22 cellular contexts compared by ENCODE assay signal in genomic region chr2:64177315-64177714, GRCh38. TPM values are rescaled to one million over a fixed set of nuclear protein-coding genes. Genes with fewer than 3 reads are reported as not detected.
DNase-seq lines count a peak whose midpoint lies in the region; ATAC-seq, FAIRE-seq and TF ChIP-seq lines count a peak whose summit lies in the region.
"Had no signal": no experiment of that assay in that cellular context is flagged by ENCODE, and none has a peak within 500 bp of the region (broad histone marks: within the 10 kb centered on the region; RNA-seq: fewer than 3 reads in every experiment).

No MANE protein-coding gene starts in this region.

- no peak overlapping the region for H2AFZ ChIP-seq in astrocyte (ENCODE audit: low read depth, low read length)

- no peak for TF ChIP-seq CTCF in astrocyte (IDR thresholded peaks at IDR 0.05; ENCODE audit: insufficient read depth, low read depth, low read length)

- H3K9me3 ChIP-seq in astrocyte (ENCODE audit: insufficient read depth, low read depth, low read length): no peaks in the 10 kb centered on the region
- H3K9me3 ChIP-seq: BE2C had no signal

- H3K9ac ChIP-seq in astrocyte (ENCODE audit: low read length): no peak overlapping the region

- no peaks in the 10 kb centered on the region for H3K36me3 ChIP-seq in astrocyte (ENCODE audit: insufficient read depth, low read length)
- H3K36me3 ChIP-seq: BE2C had no signal

- H3K79me2 ChIP-seq in astrocyte (ENCODE audit: insufficient read depth, low read length): no peaks in the 10 kb centered on the region

- no peak overlapping the region for H3K4me2 ChIP-seq in astrocyte (ENCODE audit: low read length)

- no peaks in the 10 kb centered on the region for H3K27me3 ChIP-seq in astrocyte (ENCODE audit: insufficient read depth, low read length)
- H3K27me3 ChIP-seq: BE2C had no signal

- peaks cover 4% of the 10 kb centered on the region for H3K4me1 Mint-ChIP-seq in astrocyte (ENCODE audit: low read depth, unreplicated experiment)
- no peaks in the 10 kb centered on the region for H3K4me1 Mint-ChIP-seq in activated T-helper 17 cell treated with anti-CD3 and anti-CD28 coated beads, Interleukin-2, amount 50 U/mL, for 72 hours

- no peaks in the 10 kb centered on the region for H3K4me1 ChIP-seq in astrocyte (ENCODE audit: insufficient read depth, low read length)
- H3K4me1 ChIP-seq: BE2C had no signal

- H3K27ac Mint-ChIP-seq in astrocyte (ENCODE audit: unreplicated experiment): no peak overlapping the region
- no peak overlapping the region for H3K27ac Mint-ChIP-seq in activated T-helper 17 cell treated with anti-CD3 and anti-CD28 coated beads, Interleukin-2, amount 50 U/mL, for 72 hours
- H3K27ac Mint-ChIP-seq: activated naive CD8-positive, alpha-beta T cell treated with anti-CD3 and anti-CD28 coated beads for 36 hours; activated T-cell treated with anti-CD3 and anti-CD28 coated beads, Interleukin-2, amount 50 U/mL, for 72 hours; HFFc6; T-helper 2 cell treated with Interferon-gamma antibody and Interleukin-4, amounts not matched to agents 5 μg/mL and 100 μg/mL, for 36 hours had no signal

- no peaks in the 10 kb centered on the region for H3K36me3 Mint-ChIP-seq in astrocyte (ENCODE audit: low read depth, unreplicated experiment)
- H3K36me3 Mint-ChIP-seq in activated T-helper 17 cell treated with anti-CD3 and anti-CD28 coated beads, Interleukin-2, amount 50 U/mL, for 72 hours (ENCODE audit: low read depth): no peaks in the 10 kb centered on the region
- H3K36me3 Mint-ChIP-seq: activated naive CD8-positive, alpha-beta T cell treated with anti-CD3 and anti-CD28 coated beads for 36 hours had no signal

- no peaks in the 10 kb centered on the region for H3K9me3 Mint-ChIP-seq in astrocyte (ENCODE audit: unreplicated experiment)
- no peaks in the 10 kb centered on the region for H3K9me3 Mint-ChIP-seq in activated T-helper 17 cell treated with anti-CD3 and anti-CD28 coated beads, Interleukin-2, amount 50 U/mL, for 72 hours
- H3K9me3 Mint-ChIP-seq: activated T-cell treated with anti-CD3 and anti-CD28 coated beads, Interleukin-2, amount 50 U/mL, for 72 hours; HFFc6; T-helper 2 cell treated with Interferon-gamma antibody and Interleukin-4, amounts not matched to agents 5 μg/mL and 100 μg/mL, for 36 hours had no signal

- FAIRE-seq in astrocyte (lab: Jason Lieb, UNC): no peak
- FAIRE-seq: bronchial epithelial cell, GM12878 had no signal

- H3K27ac ChIP-seq in astrocyte (ENCODE audit: low read depth, low read length): no peak overlapping the region

- peaks cover 2% of the 10 kb centered on the region for H3K27me3 Mint-ChIP-seq in astrocyte (ENCODE audit: low read depth, unreplicated experiment)
- no peaks in the 10 kb centered on the region for H3K27me3 Mint-ChIP-seq in activated T-helper 17 cell treated with anti-CD3 and anti-CD28 coated beads, Interleukin-2, amount 50 U/mL, for 72 hours
- H3K27me3 Mint-ChIP-seq: activated naive CD8-positive, alpha-beta T cell treated with anti-CD3 and anti-CD28 coated beads for 36 hours had no signal

- ATAC-seq in sciatic nerve: peak; percentile 88
- ATAC-seq in GM21529 (IDR thresholded peaks at IDR 0.05; ENCODE audit: unreplicated experiment): no peak
- no peak for ATAC-seq in activated T-helper 17 cell treated with anti-CD3 and anti-CD28 coated beads, Interleukin-2, amount 50 U/mL, for 72 hours (replicated peaks)
- ATAC-seq: activated CD4-positive, CD25-positive, alpha-beta regulatory T cell treated with anti-CD3 and anti-CD28 coated beads, Interleukin-2, amount 50 U/mL, for 24 hours; activated T-cell treated with anti-CD3 and anti-CD28 coated beads, Interleukin-2, amount 50 U/mL, for 72 hours; esophagus mucosa; GM12878 had no signal

- DNase-seq in GM04504 (ENCODE audit: low read depth): peak; percentile 15
- peak; percentile 2 for DNase-seq in astrocyte (ENCODE audit: low read depth)
- DNase-seq in hepatic stellate cell (ENCODE audit: low spot score): peak; percentile 3
- no peak for DNase-seq in sciatic nerve (ENCODE audit: low spot score)
- no peak for DNase-seq in putamen (ENCODE audit: low spot score)
- DNase-seq: activated naive CD8-positive, alpha-beta T cell treated with anti-CD3 and anti-CD28 coated beads for 36 hours; activated T-cell treated with anti-CD3 and anti-CD28 coated beads, Interleukin-2, amount 50 U/mL, for 72 hours; BE2C; Calu3; HFFc6; NCI-H1105 treated with DMSO at 0.1 percent for 48 hours; NCI-H69; SIG-M5; stimulated activated CD4-positive, alpha-beta T cell treated with anti-CD3 and anti-CD28 coated beads, Interleukin-4, amount 100 ng/mL, for 1 hour had no signal

- intact Hi-C loops in sciatic nerve (cut with DNase I): no loop called here

- no peak overlapping the region for H3K4me3 ChIP-seq in astrocyte (ENCODE audit: insufficient read depth, low read depth, low read length)
- H3K4me3 ChIP-seq: GM12878, skin epidermis had no signal

- H4K20me1 ChIP-seq in astrocyte (ENCODE audit: insufficient read depth, low read length): no peaks in the 10 kb centered on the region

- H3K4me3 Mint-ChIP-seq in astrocyte (ENCODE audit: unreplicated experiment): no peak overlapping the region
- no peak overlapping the region for H3K4me3 Mint-ChIP-seq in activated T-helper 17 cell treated with anti-CD3 and anti-CD28 coated beads, Interleukin-2, amount 50 U/mL, for 72 hours
- H3K4me3 Mint-ChIP-seq: activated naive CD8-positive, alpha-beta T cell treated with anti-CD3 and anti-CD28 coated beads for 36 hours; activated T-cell treated with anti-CD3 and anti-CD28 coated beads, Interleukin-2, amount 50 U/mL, for 72 hours; HFFc6; T-helper 2 cell treated with Interferon-gamma antibody and Interleukin-4, amounts not matched to agents 5 μg/mL and 100 μg/mL, for 36 hours had no signal

RNA-seq across cellular contexts. Expression of gene PELI1, which starts 33.1 kb away (rescaled TPM):
- total RNA-seq in astrocyte (23.1 and 23.8 TPM in 2 replicates), sciatic nerve (50.7 TPM)
- total RNA-seq in activated T-helper 17 cell treated with anti-CD3 and anti-CD28 coated beads, Interleukin-2, amount 50 U/mL, for 72 hours: 10 to 100 TPM; 57.4 to 59.7 TPM

Comparison
In these comparisons a context has a peak if more than half of its experiments do, and no peak if none do; other contexts are left out.
1. DNase-seq: peak in GM04504 (single experiment), astrocyte (single experiment) and hepatic stellate cell (single experiment); none in sciatic nerve (single experiment) and putamen (single experiment).